Comparison of ENCODE assay signal across 2 cellular contexts in the genomic region with DNA sequence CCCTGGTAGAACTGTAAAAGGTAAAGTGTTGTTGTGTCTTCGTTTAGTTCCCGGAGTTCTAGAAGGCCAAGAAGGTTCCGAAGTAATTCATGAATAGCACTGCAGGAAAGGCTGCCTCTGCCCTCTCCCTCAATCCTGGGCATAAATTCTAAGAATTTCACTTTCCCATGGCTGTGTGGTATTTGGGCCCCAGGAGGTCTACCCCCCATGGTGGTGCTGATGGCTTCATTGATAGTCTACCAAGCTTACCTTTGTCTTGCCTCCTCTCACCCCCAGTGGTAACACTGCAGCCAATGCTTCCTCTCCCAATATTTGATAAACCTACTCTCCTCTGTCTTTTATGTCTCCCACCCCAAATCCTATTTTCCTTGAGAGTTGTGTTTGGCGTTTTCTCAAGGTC.
TF ChIP-seq lines count a peak whose summit lies in the region.

No MANE protein-coding gene starts in this region.

TF ChIP-seq in GM23338, 12 proteins besides CTCF, POLR2A, EP300 and RAD21 (continued from another document):
- peak; percentile 53; the same call in 1 of the 2 replicates for TF ChIP-seq ETS1 (IDR thresholded peaks at IDR 0.05)
- peak; percentile 72; the same call in 1 of the 2 replicates for TF ChIP-seq ZNF462 (CRISPR knock-in tag; IDR thresholded peaks at IDR 0.05)
- peak; percentile 37; the same call in 1 of the 2 replicates for TF ChIP-seq POLR2AphosphoS5 (IDR thresholded peaks at IDR 0.05; ENCODE audit: low read depth)

TF ChIP-seq in WTC11, 78 proteins besides CTCF, POLR2A, EP300 and RAD21 (continued from another document):
- TF ChIP-seq HMGA2 (CRISPR knock-in tag; IDR thresholded peaks at IDR 0.05) (no peak), ARID4B (CRISPR knock-in tag; IDR thresholded peaks at IDR 0.05; ENCODE audit: borderline replicate concordance) (no peak), TEAD1 (CRISPR knock-in tag; IDR thresholded peaks at IDR 0.05) (peak; percentile 88; the same call in 1 of the 2 replicates), PRRX2 (CRISPR knock-in tag; IDR thresholded peaks at IDR 0.05) (no peak), ZNF423 (CRISPR knock-in tag; IDR thresholded peaks at IDR 0.05) (peak; percentile 97), FOXP4 (CRISPR knock-in tag; IDR thresholded peaks at IDR 0.05) (peak; percentile 73; the same call in 1 of the 2 replicates), SP1 (CRISPR knock-in tag; conservative IDR thresholded peaks at IDR 0.05) (0 out of 2 replicates have a peak, but pooled peaks have one; percentile 33), NFE2L1 (CRISPR knock-in tag; IDR thresholded peaks at IDR 0.05) (peak; percentile 60; the same call in 1 of the 2 replicates), STAT6 (CRISPR knock-in tag; conservative IDR thresholded peaks at IDR 0.05; ENCODE audit: low read depth) (no peak), FOXK1 (CRISPR knock-in tag; IDR thresholded peaks at IDR 0.05) (peak; percentile 56; the same call in 1 of the 2 replicates), JUN (CRISPR knock-in tag; IDR thresholded peaks at IDR 0.05) (no peak), ETV6 (CRISPR knock-in tag; IDR thresholded peaks at IDR 0.05) (peak; percentile 70; the same call in 1 of the 2 replicates), ESRRA (CRISPR knock-in tag; IDR thresholded peaks at IDR 0.05; ENCODE audit: borderline replicate concordance) (no peak), FOXP1 (CRISPR knock-in tag; IDR thresholded peaks at IDR 0.05; ENCODE audit: borderline replicate concordance) (no peak)
